8 cellular contexts compared by ENCODE assay signal in the genomic region with DNA sequence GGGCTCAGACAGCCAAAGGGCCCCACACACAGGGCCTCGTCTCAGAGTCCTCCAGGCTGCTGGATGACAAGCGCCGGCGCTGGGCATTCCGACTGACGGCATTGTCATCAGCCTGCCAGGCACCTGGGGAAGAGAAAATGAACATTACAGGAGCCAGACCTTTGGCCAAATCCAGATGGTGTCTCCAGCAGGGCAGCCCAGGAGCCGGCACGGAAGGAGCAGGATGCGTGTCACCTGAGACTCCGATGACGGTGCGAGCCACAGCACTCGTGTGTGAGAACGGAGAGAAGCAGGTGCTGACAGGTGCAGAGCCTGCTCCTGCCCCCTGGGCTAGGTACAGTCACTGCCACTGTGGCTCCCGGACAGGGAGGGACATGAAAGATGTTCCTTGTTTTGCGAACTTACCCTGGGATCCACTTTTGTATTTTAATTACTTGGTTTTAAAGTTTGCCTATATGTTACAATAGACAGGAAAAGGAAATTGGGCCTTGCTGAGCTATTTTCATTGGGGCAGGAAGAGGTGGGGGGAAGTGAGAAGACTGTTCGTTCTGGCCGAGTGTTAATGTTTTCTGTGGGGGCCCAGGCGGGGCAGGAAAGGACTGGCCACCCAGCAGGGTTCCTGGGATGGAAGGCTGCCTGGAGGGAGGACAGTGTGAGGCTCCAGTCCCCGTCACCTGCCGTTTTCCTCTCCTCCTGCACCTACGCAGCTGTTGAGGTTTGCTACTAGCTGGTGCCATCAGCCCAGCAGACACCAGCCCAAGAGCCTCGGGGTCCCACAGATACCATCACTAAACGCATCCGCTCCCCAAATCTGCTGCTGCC. TPM values are rescaled to one million over a fixed set of nuclear protein-coding genes. Genes with fewer than 3 reads are reported as not detected.
A peak's percentile ranks its signal among the peaks of the same experiment; 100 is the strongest.
DNase-seq lines count a peak whose midpoint lies in the region; ATAC-seq and TF ChIP-seq lines count a peak whose summit lies in the region.
"Had no signal": no experiment of that assay in that cellular context is flagged by ENCODE, and none has a peak within 500 bp of the region (broad histone marks: within the 10 kb centered on the region; RNA-seq: fewer than 3 reads in every experiment).

No MANE protein-coding gene starts in this region.

- H3K27me3 Mint-ChIP-seq in T-cell, result peaks cover 0 to 2% of the 10 kb centered on the region in 2 donors

- CTCF ChIA-PET in HEK293 (lab: Yijun Ruan, JAX), result interaction anchor here (0.6 to 2.5 kb wide), 7 partner anchors 24 to 410 kb away, joined by 3 to 13 read pairs (median 4); no protein-coding TSS in a partner anchor
- CTCF ChIA-PET in T-cell (lab: Charles Lee), result interaction anchor here in 1 of 2 donors (0.6 to 1.5 kb wide), 3 partner anchors 33 to 348 kb away, joined by 3 to 4 read pairs (median 4); no protein-coding TSS in a partner anchor

- H3K4me1 Mint-ChIP-seq in T-cell, result peaks cover 73 to 76% (median 74%) of the 10 kb centered on the region in 3 donors

- H3K4me1 ChIP-seq in HEK293 (ENCODE audit: control insufficient read depth, insufficient read depth, low read length), result peaks cover 9% of the 10 kb centered on the region
- H3K4me1 ChIP-seq: prostate gland had no signal

- peaks cover 0 to 17% of the 10 kb centered on the region in 2 experiments; a peak in 1 of 3 replicates for H3K36me3 ChIP-seq in HEK293 (ENCODE audit: control insufficient read depth in 2 of 2, insufficient read depth in 1 of 2, low read length in 2 of 2)
- H3K36me3 ChIP-seq: prostate gland had no signal

- H3K4me3 Mint-ChIP-seq in T-cell, result peak overlapping the region; percentile 22 to 76 (median 68)

- peak overlapping the region; percentile 96 to 98 for H3K27ac Mint-ChIP-seq in T-cell

- H3K4me3 ChIP-seq in HEK293 (ENCODE audit: low read depth, low read length), result no peak overlapping the region
- H3K4me3 ChIP-seq: prostate gland had no signal

- no peaks in the 10 kb centered on the region for H3K9me3 ChIP-seq in HEK293 (ENCODE audit: control insufficient read depth, insufficient read depth, low read depth, low read length)
- H3K9me3 ChIP-seq: prostate gland had no signal

- POLR2A ChIA-PET in HEK293 (lab: Yijun Ruan, JAX), result no interaction called here
- POLR2A ChIA-PET in T-cell (lab: Charles Lee), result interaction anchor here in 1 of 2 donors (0.5 to 0.8 kb wide), 5 partner anchors 46 to 957 kb away, joined by 3 to 10 read pairs (median 4); a partner anchor contains a TSS

- no peaks in the 10 kb centered on the region for H3K9me3 Mint-ChIP-seq in T-cell

- no peak for TF ChIP-seq CTCF in HEK293 (tag by site-specific recombination; IDR thresholded peaks at IDR 0.05)

- peaks cover 13% of the 10 kb centered on the region for H3K36me3 Mint-ChIP-seq in T-cell

- H3K27ac ChIP-seq in HEK293 (ENCODE audit: extremely low read depth, low read depth, low read length), result no peak overlapping the region
- H3K27ac ChIP-seq: prostate gland had no signal

- ATAC-seq in T-cell (replicated peaks in 1 of 4) (peak; percentile 54 to 65 (median 64)), HG02840 (IDR thresholded peaks at IDR 0.05; ENCODE audit: low FRiP score, unreplicated experiment) (no peak)
- ATAC-seq in stimulated activated naive CD8-positive, alpha-beta T cell treated with anti-CD3 and anti-CD28 coated beads, Interleukin-15, Interleukin-2, amounts not matched to agents 100 U/mL and 50 U/mL, for 24 hours, result no peak

- peak; percentile 26 to 67 (median 52) for DNase-seq in T-cell
- DNase-seq in cerebellum (ENCODE audit: low spot score), result peak; percentile 24
- peak; percentile 44 for DNase-seq in stimulated activated naive CD8-positive, alpha-beta T cell treated with anti-CD3 and anti-CD28 coated beads, Interleukin-15, Interleukin-2, amounts not matched to agents 100 U/mL and 50 U/mL, for 24 hours
- no peak for DNase-seq in amniotic stem cell (lab: John Stamatoyannopoulos, UW)
- DNase-seq in HK-2 (ENCODE audit: unreplicated experiment), result no peak

TF ChIP-seq in HEK293, 187 proteins besides CTCF, POLR2A, EP300 and RAD21:
- TF ChIP-seq TRIM28 (IDR thresholded peaks at IDR 0.05; ENCODE audit: borderline replicate concordance, low read length) (no peak), ZNF600 (tag by site-specific recombination; IDR thresholded peaks at IDR 0.05) (0 out of 2 replicates have a peak, but pooled peaks have one; percentile 12)

RNA-seq across cellular contexts. Expression of a gene that starts 4.4 kb away (rescaled TPM):
- total RNA-seq in T-cell (1 to 10 TPM in 4 of 5 donors, under 1 TPM in 1; 0.99 to 3.0 (median 1.7) TPM), cerebellum (7.8 TPM)

RNA-seq across cellular contexts. Expression of a gene that starts 41.9 kb away (rescaled TPM):
- total RNA-seq in T-cell, result 100 to 1,000 TPM; 119 to 181 (median 156) TPM
- 103 TPM for total RNA-seq in cerebellum

Comparison
In these comparisons a context has a peak if more than half of its experiments do, and no peak if none do; other contexts are left out.
1. ATAC-seq: peak in T-cell (4 of 4); none in stimulated activated naive CD8-positive, alpha-beta T cell treated with anti-CD3 and anti-CD28 coated beads, Interleukin-15, Interleukin-2, amounts not matched to agents 100 U/mL and 50 U/mL, for 24 hours (single experiment) and HG02840 (single experiment).
2. DNase-seq: peak in T-cell (34 of 34), cerebellum (single experiment) and stimulated activated naive CD8-positive, alpha-beta T cell treated with anti-CD3 and anti-CD28 coated beads, Interleukin-15, Interleukin-2, amounts not matched to agents 100 U/mL and 50 U/mL, for 24 hours (single experiment); none in amniotic stem cell (single experiment) and HK-2 (single experiment).